Comparison of ENCODE assay signal across 9 cellular contexts in genomic region chr9:125238915-125239446, GRCh38. TPM values are rescaled to one million over a fixed set of nuclear protein-coding genes. Genes with fewer than 3 reads are reported as not detected.
DNase-seq lines count a peak whose midpoint lies in the region; ATAC-seq, FAIRE-seq and TF ChIP-seq lines count a peak whose summit lies in the region.
"Had no signal": no experiment of that assay in that cellular context is flagged by ENCODE, and none has a peak within 500 bp of the region (broad histone marks: within the 10 kb centered on the region; RNA-seq: fewer than 3 reads in every experiment).

No MANE protein-coding gene starts in this region.

- DNase-seq in AG04450 (ENCODE audit: low read depth, low spot score) (no peak), bronchial epithelial cell (ENCODE audit: low read depth) (no peak), NCI-H1694 treated with DMSO at 0.1 percent for 48 hours (lab: John Stamatoyannopoulos, UW) (no peak), head of caudate nucleus (no peak), hippocampal formation (lab: John Stamatoyannopoulos, UW) (no peak)
- DNase-seq: NCI-H82 had no signal

- H3K27ac ChIP-seq in AG04450 (ENCODE audit: low read depth, low read length) (no peak overlapping the region), muscle layer of colon (ENCODE audit: low read depth, low read length) (no peak overlapping the region)

- H3K9ac ChIP-seq in muscle layer of colon (ENCODE audit: low read length): peak overlapping the region; percentile 53

- H3K27me3 ChIP-seq in AG04450 (ENCODE audit: control insufficient read depth, insufficient read depth, low read length) (no peaks in the 10 kb centered on the region), bronchial epithelial cell (ENCODE audit: control insufficient read depth, insufficient read depth, low read length) (no peaks in the 10 kb centered on the region), muscle layer of colon (ENCODE audit: control insufficient read depth in 1 of 2, insufficient read depth in 2 of 2, low read length in 2 of 2) (no peaks in the 10 kb centered on the region)

- H3K4me3 ChIP-seq in AG04450 (ENCODE audit: low read depth, low read length) (peak overlapping the region; percentile 100), bronchial epithelial cell (ENCODE audit: low read depth, low read length) (peak overlapping the region; percentile 100), muscle layer of colon (ENCODE audit: low read depth in 1 of 2, low read length in 2 of 2) (peak overlapping the region in 1 of 2 donors; percentile 38)

- POLR2A ChIA-PET in AG04450 (lab: Yijun Ruan, JAX): interaction anchor here (0.6 kb wide), 2 partner anchors 13 to 39 kb away, joined by 3 to 4 read pairs; no protein-coding TSS in a partner anchor

- intact Hi-C loops in head of caudate nucleus (cut with DNase I): no loop called here

- peaks cover 57% of the 10 kb centered on the region for H3K4me1 ChIP-seq in muscle layer of colon (ENCODE audit: insufficient read depth, low read length)

- ATAC-seq in HG03108 (IDR thresholded peaks at IDR 0.05; ENCODE audit: unreplicated experiment): no peak

- H3K36me3 Mint-ChIP-seq in IgD-negative memory B cell: peaks cover 10% of the 10 kb centered on the region

- H3K4me3 Mint-ChIP-seq in IgD-negative memory B cell: peak overlapping the region; percentile 72 to 97 (median 88)

- H3K36me3 ChIP-seq in bronchial epithelial cell (ENCODE audit: control insufficient read depth, insufficient read depth, low read length) (peaks cover 18% of the 10 kb centered on the region), muscle layer of colon (ENCODE audit: insufficient read depth, low read length) (peaks cover 50% of the 10 kb centered on the region)

- H3K27ac Mint-ChIP-seq in IgD-negative memory B cell: peak overlapping the region; percentile 53 to 85 (median 65)

- TF ChIP-seq CTCF in AG04450 (IDR thresholded peaks at IDR 0.05; ENCODE audit: low read depth, low read length) (no peak), bronchial epithelial cell (IDR thresholded peaks at IDR 0.05; ENCODE audit: insufficient read depth, low read length, severe bottlenecking) (no peak)

- CTCF ChIA-PET in AG04450 (lab: Charles Lee): no interaction called here

- no peaks in the 10 kb centered on the region for H3K9me3 Mint-ChIP-seq in IgD-negative memory B cell

- H3K4me1 Mint-ChIP-seq in IgD-negative memory B cell: peaks cover 39 to 45% (median 45%) of the 10 kb centered on the region in 3 donors

- H3K9me3 ChIP-seq in AG04450 (ENCODE audit: control insufficient read depth, insufficient read depth, low read length): peaks cover 4% of the 10 kb centered on the region; the same call in 1 of the 2 replicates
- H3K9me3 ChIP-seq in muscle layer of colon (ENCODE audit: low read length): no peaks in the 10 kb centered on the region

- FAIRE-seq in bronchial epithelial cell (lab: Jason Lieb, UNC): no peak

- no peaks in the 10 kb centered on the region for H3K27me3 Mint-ChIP-seq in IgD-negative memory B cell

RNA-seq across cellular contexts. Expression of gene HSPA5, which starts 2.2 kb away (rescaled TPM):
- polyA plus RNA-seq in AG04450 (2011; rRNA removed): 477 and 591 TPM in 2 replicates
- 298 and 337 TPM in 2 replicates for polyA minus RNA-seq in AG04450 (2011; rRNA and poly(A)+ RNA removed)
- 147 TPM for polyA plus RNA-seq in IgD-negative memory B cell
- total RNA-seq in bronchial epithelial cell: 520 and 945 TPM in 2 replicates

RNA-seq across cellular contexts. Expression of gene GAPVD1, which starts 22.6 kb away (rescaled TPM):
- polyA plus RNA-seq in AG04450 (2011; rRNA removed): 22.1 and 25.8 TPM in 2 replicates
- polyA minus RNA-seq in AG04450 (2011; rRNA and poly(A)+ RNA removed): 26.6 and 34.5 TPM in 2 replicates
- polyA plus RNA-seq in IgD-negative memory B cell: 33.7 TPM
- 44.0 and 58.0 TPM in 2 replicates for total RNA-seq in bronchial epithelial cell

RNA-seq across cellular contexts. Expression of gene RABEPK, which starts 38.6 kb away (rescaled TPM):
- 45.5 and 45.8 TPM in 2 replicates for polyA plus RNA-seq in AG04450 (2011; rRNA removed)
- 22.8 and 25.8 TPM in 2 replicates for polyA minus RNA-seq in AG04450 (2011; rRNA and poly(A)+ RNA removed)
- 21.0 TPM for polyA plus RNA-seq in IgD-negative memory B cell
- total RNA-seq in bronchial epithelial cell: 29.1 and 41.3 TPM in 2 replicates

RNA-seq across cellular contexts. Expression of gene PPP6C, which starts 49.4 kb away (rescaled TPM):
- polyA plus RNA-seq in AG04450 (2011; rRNA removed) (24.3 and 34.8 TPM in 2 replicates), IgD-negative memory B cell (45.6 TPM)
- 13.7 and 24.7 TPM in 2 replicates for polyA minus RNA-seq in AG04450 (2011; rRNA and poly(A)+ RNA removed)
- 9.0 and 10.5 TPM in 2 replicates for total RNA-seq in bronchial epithelial cell
